Comparison of ENCODE assay signal across 9 cellular contexts in genomic region chr11:69704508-69705245, GRCh38. TPM values are rescaled to one million over a fixed set of nuclear protein-coding genes. Genes with fewer than 3 reads are reported as not detected.
A peak's percentile ranks its signal among the peaks of the same experiment; 100 is the strongest.
DNase-seq lines count a peak whose midpoint lies in the region; ATAC-seq and TF ChIP-seq lines count a peak whose summit lies in the region.
"Had no signal": no experiment of that assay in that cellular context is flagged by ENCODE, and none has a peak within 500 bp of the region (broad histone marks: within the 10 kb centered on the region; RNA-seq: fewer than 3 reads in every experiment).

No MANE protein-coding gene starts in this region.

- peaks cover 18 to 40% (median 31%) of the 10 kb centered on the region in 4 donors for H3K4me1 ChIP-seq in esophagus muscularis mucosa

- no peaks in the 10 kb centered on the region for H3K36me3 ChIP-seq in esophagus muscularis mucosa

- H3K27ac ChIP-seq in esophagus muscularis mucosa (replicated peaks in 1 of 4), result no peak overlapping the region

- peaks cover 13% of the 10 kb centered on the region for H3K4me1 Mint-ChIP-seq in progenitor cell of endocrine pancreas (ENCODE audit: low read depth)

- peak; percentile 10 to 32 (median 26) for TF ChIP-seq CTCF in esophagus muscularis mucosa (IDR thresholded peaks at IDR 0.05)
- TF ChIP-seq CTCF in progenitor cell of endocrine pancreas (IDR thresholded peaks at IDR 0.05; ENCODE audit: unreplicated experiment), result peak; percentile 69

- ATAC-seq in GM18519 (IDR thresholded peaks at IDR 0.05; ENCODE audit: low FRiP score, unreplicated experiment), result no peak
- no peak for ATAC-seq in GM21529 (IDR thresholded peaks at IDR 0.05; ENCODE audit: unreplicated experiment)

- intact Hi-C loops in esophagus muscularis mucosa (cut with DNase I), result no loop called here

- 7% methylated on average over 44 of the region's 62 CpGs for WGBS in esophagus muscularis mucosa

- H3K9me3 ChIP-seq in esophagus muscularis mucosa, result no peaks in the 10 kb centered on the region

- peaks cover 0 to 87% (median 43%) of the 10 kb centered on the region in 4 donors for H3K27me3 ChIP-seq in esophagus muscularis mucosa

- no peaks in the 10 kb centered on the region for H3K9me3 Mint-ChIP-seq in progenitor cell of endocrine pancreas (ENCODE audit: low read depth)

- H3K27me3 Mint-ChIP-seq in progenitor cell of endocrine pancreas, result peaks cover 61% of the 10 kb centered on the region

- no peaks in the 10 kb centered on the region for H3K36me3 Mint-ChIP-seq in progenitor cell of endocrine pancreas (ENCODE audit: insufficient read depth)

- H3K4me3 Mint-ChIP-seq in progenitor cell of endocrine pancreas (ENCODE audit: low read depth), result peak overlapping the region; percentile 59

- H3K27ac Mint-ChIP-seq in progenitor cell of endocrine pancreas, result peak overlapping the region; percentile 69

- DNase-seq in NCI-H524 (lab: John Stamatoyannopoulos, UW) (peak; percentile 43 to 56), NCI-H524 treated with DMSO at 0.1 percent for 48 hours (lab: John Stamatoyannopoulos, UW) (no peak), NOMO-1 (lab: John Stamatoyannopoulos, UW; ENCODE audit: unreplicated experiment in 2 of 2) (peak; percentile 3 to 17), esophagus muscularis mucosa (ENCODE audit: extremely low spot score) (no peak), progenitor cell of endocrine pancreas (ENCODE audit: low spot score, unreplicated experiment) (peak; percentile 34), OCI-M2 (lab: John Stamatoyannopoulos, UW; ENCODE audit: unreplicated experiment) (no peak)

- TF ChIP-seq POLR2A in esophagus muscularis mucosa (IDR thresholded peaks at IDR 0.05; ENCODE audit: low read depth), result no peak

- peak overlapping the region; percentile 7 to 33 (median 20) for H3K4me3 ChIP-seq in esophagus muscularis mucosa

- no peak for TF ChIP-seq EP300 in esophagus muscularis mucosa (IDR thresholded peaks at IDR 0.05)

RNA-seq across cellular contexts. Expression of gene FGF19, which starts 0.9 kb away (rescaled TPM):
- total RNA-seq in esophagus muscularis mucosa (not detected), progenitor cell of endocrine pancreas (not detected in 2 replicates)
- total RNA-seq: activated CD8-positive, alpha-beta memory T cell treated with anti-CD3 and anti-CD28 coated beads for 36 hours had no signal

RNA-seq across cellular contexts. Expression of gene LTO1, which starts 29.5 kb away (rescaled TPM):
- total RNA-seq in esophagus muscularis mucosa (10 to 100 TPM; 12.2 to 18.6 (median 14.1) TPM), progenitor cell of endocrine pancreas (28.5 and 33.4 TPM in 2 replicates)

Comparison
In these comparisons a context has a peak if more than half of its experiments do, and no peak if none do; other contexts are left out.
1. DNase-seq: peak in NCI-H524 (2 of 2), NOMO-1 (2 of 2) and progenitor cell of endocrine pancreas (single experiment); none in NCI-H524 treated with DMSO at 0.1 percent for 48 hours (single experiment), esophagus muscularis mucosa (single experiment) and OCI-M2 (single experiment).